In genomic region chr10:2121315-2121714, GRCh38 we compare ENCODE assay signal across 27 cellular contexts.
"Had no signal": no experiment of that assay in that cellular context is flagged by ENCODE, and none has a peak within 500 bp of the region (broad histone marks: within the 10 kb centered on the region; RNA-seq: fewer than 3 reads in every experiment).

No MANE protein-coding gene starts in this region.

- H3K4me1 ChIP-seq: ascending aorta, gastroesophageal sphincter, heart right ventricle had no signal

- H3K4me3 Mint-ChIP-seq: activated CD4-positive, alpha-beta memory T cell treated with anti-CD3 and anti-CD28 coated beads for 36 hours; activated CD4-positive, alpha-beta T cell treated with anti-CD3 and anti-CD28 coated beads for 36 hours; activated CD4-positive, alpha-beta T cell treated with anti-CD3 and anti-CD28 coated beads, Interleukin-2, amount 10 ng/mL, durations not matched to agents 24 days and 14 days; activated naive CD4-positive, alpha-beta T cell treated with anti-CD3 and anti-CD28 coated beads, Interleukin-2, amount 10 ng/mL, durations not matched to agents 7 days and 5 days; activated naive CD8-positive, alpha-beta T cell treated with anti-CD3 and anti-CD28 coated beads, Interleukin-2, amount 10 ng/mL, durations not matched to agents 7 days and 5 days; activated T-cell treated with anti-CD3 and anti-CD28 coated beads, Interleukin-2, amount 50 U/mL, for 24 hours; activated T-cell treated with anti-CD3 and anti-CD28 coated beads, Interleukin-2, amount 50 U/mL, for 72 hours; central memory CD8-positive, alpha-beta T cell; dendritic cell treated with granulocyte-macrophage colony-stimulating factor and Interleukin-4, amounts not matched to agents 40 ng/mL and 50 ng/mL, for 4 days; endodermal cell had no signal

- H3K9me3 ChIP-seq: ascending aorta had no signal

- DNase-seq: activated CD4-positive, alpha-beta memory T cell treated with anti-CD3 and anti-CD28 coated beads for 36 hours; activated CD4-positive, alpha-beta T cell treated with anti-CD3 and anti-CD28 coated beads for 36 hours; activated CD4-positive, alpha-beta T cell treated with anti-CD3 and anti-CD28 coated beads, Interleukin-2, amount 10 ng/mL, durations not matched to agents 24 days and 14 days; activated CD4-positive, CD25-positive, alpha-beta regulatory T cell; activated CD4-positive, CD25-positive, alpha-beta regulatory T cell treated with anti-CD3 and anti-CD28 coated beads, Interleukin-2, amount 50 U/mL, for 72 hours; activated CD8-positive, alpha-beta memory T cell treated with anti-CD3 and anti-CD28 coated beads, Interleukin-2, amount 50 U/mL, for 48 hours; activated gamma-delta T cell; activated naive CD4-positive, alpha-beta T cell; activated naive CD4-positive, alpha-beta T cell treated with anti-CD3 and anti-CD28 coated beads, Interleukin-2, amount 10 ng/mL, durations not matched to agents 7 days and 5 days; activated naive CD8-positive, alpha-beta T cell treated with anti-CD3 and anti-CD28 coated beads, Interleukin-2, amount 10 ng/mL, durations not matched to agents 7 days and 5 days; activated T-cell treated with anti-CD3 and anti-CD28 coated beads for 4 hours; activated T-cell treated with anti-CD3 and anti-CD28 coated beads, Interleukin-2, amount 50 U/mL, for 24 hours; activated T-cell treated with anti-CD3 and anti-CD28 coated beads, Interleukin-2, amount 50 U/mL, for 72 hours; dorsolateral prefrontal cortex; effector memory CD4-positive, alpha-beta T cell; endodermal cell; foreskin melanocyte; heart right ventricle; T-helper 2 cell had no signal

- H3K36me3 Mint-ChIP-seq: activated CD4-positive, alpha-beta memory T cell treated with anti-CD3 and anti-CD28 coated beads for 36 hours; activated naive CD4-positive, alpha-beta T cell treated with anti-CD3 and anti-CD28 coated beads, Interleukin-2, amount 10 ng/mL, durations not matched to agents 7 days and 5 days; activated naive CD4-positive, alpha-beta T cell treated with anti-CD3 and anti-CD28 coated beads, Interleukin-2, amount 50 U/mL, for 72 hours; activated naive CD8-positive, alpha-beta T cell treated with anti-CD3 and anti-CD28 coated beads, Interleukin-2, amount 10 ng/mL, durations not matched to agents 7 days and 5 days; brain had no signal

- H3K36me3 ChIP-seq: ascending aorta, gastroesophageal sphincter, heart right ventricle had no signal

- H3K27ac Mint-ChIP-seq: activated CD4-positive, alpha-beta memory T cell treated with anti-CD3 and anti-CD28 coated beads for 36 hours; activated CD4-positive, alpha-beta T cell treated with anti-CD3 and anti-CD28 coated beads for 36 hours; activated CD4-positive, alpha-beta T cell treated with anti-CD3 and anti-CD28 coated beads, Interleukin-2, amount 10 ng/mL, durations not matched to agents 24 days and 14 days; activated naive CD4-positive, alpha-beta T cell treated with anti-CD3 and anti-CD28 coated beads, Interleukin-2, amount 10 ng/mL, durations not matched to agents 7 days and 5 days; activated naive CD4-positive, alpha-beta T cell treated with anti-CD3 and anti-CD28 coated beads, Interleukin-2, amount 50 U/mL, for 72 hours; activated naive CD8-positive, alpha-beta T cell treated with anti-CD3 and anti-CD28 coated beads, Interleukin-2, amount 10 ng/mL, durations not matched to agents 7 days and 5 days; activated T-cell treated with anti-CD3 and anti-CD28 coated beads, Interleukin-2, amount 50 U/mL, for 24 hours; activated T-cell treated with anti-CD3 and anti-CD28 coated beads, Interleukin-2, amount 50 U/mL, for 72 hours; brain; dendritic cell treated with granulocyte-macrophage colony-stimulating factor and Interleukin-4, amounts not matched to agents 40 ng/mL and 50 ng/mL, for 4 days; endodermal cell had no signal

- ATAC-seq: activated CD4-positive, alpha-beta T cell treated with anti-CD3 and anti-CD28 coated beads for 36 hours; activated naive CD4-positive, alpha-beta T cell treated with anti-CD3 and anti-CD28 coated beads, Interleukin-2, amount 50 U/mL, for 72 hours; activated T-cell treated with anti-CD3 and anti-CD28 coated beads, Interleukin-2, amount 50 U/mL, for 72 hours; esophagus mucosa; gastroesophageal sphincter; heart right ventricle had no signal

- H3K27ac ChIP-seq: ascending aorta, coronary artery, gastroesophageal sphincter, heart right ventricle had no signal

- H3K4me1 Mint-ChIP-seq: activated CD4-positive, alpha-beta T cell treated with anti-CD3 and anti-CD28 coated beads for 36 hours; activated CD4-positive, alpha-beta T cell treated with anti-CD3 and anti-CD28 coated beads, Interleukin-2, amount 10 ng/mL, durations not matched to agents 24 days and 14 days; activated naive CD4-positive, alpha-beta T cell treated with anti-CD3 and anti-CD28 coated beads, Interleukin-2, amount 10 ng/mL, durations not matched to agents 7 days and 5 days; activated naive CD8-positive, alpha-beta T cell treated with anti-CD3 and anti-CD28 coated beads, Interleukin-2, amount 10 ng/mL, durations not matched to agents 7 days and 5 days; central memory CD8-positive, alpha-beta T cell; endodermal cell had no signal

- H3K27me3 ChIP-seq: ascending aorta, heart right ventricle had no signal

- H3K4me3 ChIP-seq: ascending aorta, coronary artery, dorsolateral prefrontal cortex, gastroesophageal sphincter, heart right ventricle had no signal

- H3K27me3 Mint-ChIP-seq: activated CD4-positive, alpha-beta memory T cell treated with anti-CD3 and anti-CD28 coated beads for 36 hours; activated CD4-positive, alpha-beta T cell treated with anti-CD3 and anti-CD28 coated beads for 36 hours; activated CD4-positive, alpha-beta T cell treated with anti-CD3 and anti-CD28 coated beads, Interleukin-2, amount 10 ng/mL, durations not matched to agents 24 days and 14 days; activated naive CD4-positive, alpha-beta T cell treated with anti-CD3 and anti-CD28 coated beads, Interleukin-2, amount 10 ng/mL, durations not matched to agents 7 days and 5 days; activated naive CD8-positive, alpha-beta T cell treated with anti-CD3 and anti-CD28 coated beads, Interleukin-2, amount 10 ng/mL, durations not matched to agents 7 days and 5 days; brain; central memory CD8-positive, alpha-beta T cell; dendritic cell treated with granulocyte-macrophage colony-stimulating factor and Interleukin-4, amounts not matched to agents 40 ng/mL and 50 ng/mL, for 4 days had no signal

- H3K9me3 Mint-ChIP-seq: activated CD4-positive, alpha-beta memory T cell treated with anti-CD3 and anti-CD28 coated beads for 36 hours; activated CD4-positive, alpha-beta T cell treated with anti-CD3 and anti-CD28 coated beads, Interleukin-2, amount 10 ng/mL, durations not matched to agents 24 days and 14 days; activated naive CD4-positive, alpha-beta T cell treated with anti-CD3 and anti-CD28 coated beads, Interleukin-2, amount 10 ng/mL, durations not matched to agents 7 days and 5 days; activated naive CD4-positive, alpha-beta T cell treated with anti-CD3 and anti-CD28 coated beads, Interleukin-2, amount 50 U/mL, for 72 hours; activated T-cell treated with anti-CD3 and anti-CD28 coated beads, Interleukin-2, amount 50 U/mL, for 24 hours; activated T-cell treated with anti-CD3 and anti-CD28 coated beads, Interleukin-2, amount 50 U/mL, for 72 hours; central memory CD8-positive, alpha-beta T cell had no signal
